10 cellular contexts compared by ENCODE assay signal in genomic region chr17:58520843-58521430, GRCh38. TPM values are rescaled to one million over a fixed set of nuclear protein-coding genes. Genes with fewer than 3 reads are reported as not detected.
A peak's percentile ranks its signal among the peaks of the same experiment; 100 is the strongest.
DNase-seq lines count a peak whose midpoint lies in the region; ATAC-seq and TF ChIP-seq lines count a peak whose summit lies in the region.
"Had no signal": no experiment of that assay in that cellular context is flagged by ENCODE, and none has a peak within 500 bp of the region (broad histone marks: within the 10 kb centered on the region; RNA-seq: fewer than 3 reads in every experiment).

No MANE protein-coding gene starts in this region.

- H3K27me3 ChIP-seq in BLaER1 (no peaks in the 10 kb centered on the region), layer of hippocampus (ENCODE audit: control insufficient read depth, insufficient read depth, low read length) (no peaks in the 10 kb centered on the region)

- peaks cover 32% of the 10 kb centered on the region for H3K4me1 ChIP-seq in BLaER1

- H3K36me3 ChIP-seq in BLaER1 = no peaks in the 10 kb centered on the region

- H3K9me3 ChIP-seq in BLaER1 = no peaks in the 10 kb centered on the region

- in situ Hi-C loops in GM13977 (cut with MboI; ENCODE audit: low pct_unique_long_range_greater_than_20kb, low sequenced_read_pairs, unreplicated experiment) = loop anchor here (10.0 kb wide), 1 partner anchor 484 kb away; no protein-coding TSS in a partner anchor

- no peak for ATAC-seq in HG02678 (IDR thresholded peaks at IDR 0.05; ENCODE audit: unreplicated experiment)
- ATAC-seq: activated naive CD4-positive, alpha-beta T cell treated with anti-CD3 and anti-CD28 coated beads, Interleukin-2, amount 50 U/mL, for 72 hours had no signal

- no peak overlapping the region for H3K4me3 ChIP-seq in BLaER1

- H3K9ac ChIP-seq in BLaER1 = no peak overlapping the region

- no peaks in the 10 kb centered on the region for H4K20me1 ChIP-seq in BLaER1

- H3K4me2 ChIP-seq in BLaER1 = peak overlapping the region; percentile 90

- H3K27ac ChIP-seq in BLaER1 (0 out of 2 replicates have a peak overlapping the region, but pooled peaks have one; percentile 90), layer of hippocampus (ENCODE audit: low read depth, low read length) (peak overlapping the region; percentile 6)

- TF ChIP-seq CTCF in GM13977 (IDR thresholded peaks at IDR 0.05; ENCODE audit: extremely low read depth, insufficient read depth, missing control alignments) = peak; percentile 18

- DNase-seq in GM13977 (ENCODE audit: low spot score) (no peak), UCSD-AML1 (lab: John Stamatoyannopoulos, UW; ENCODE audit: unreplicated experiment) (peak; percentile 34), middle frontal gyrus (ENCODE audit: extremely low spot score, low spot score) (no peak), ureter (ENCODE audit: low spot score) (no peak), SKM-1 (lab: John Stamatoyannopoulos, UW; ENCODE audit: unreplicated experiment) (no peak)
- DNase-seq: stimulated activated naive CD4-positive, alpha-beta T cell treated with Interleukin-2 at 50 U/mL for 16 hours had no signal

RNA-seq across cellular contexts. Expression of gene MTMR4, which starts 6.5 kb away (rescaled TPM):
- total RNA-seq in ureter = 76.4 TPM

RNA-seq across cellular contexts. Expression of gene HSF5, which starts 32.7 kb away (rescaled TPM):
- total RNA-seq in ureter = 0.18 TPM
